Comparison of ENCODE assay signal across 10 cellular contexts in the genomic region with DNA sequence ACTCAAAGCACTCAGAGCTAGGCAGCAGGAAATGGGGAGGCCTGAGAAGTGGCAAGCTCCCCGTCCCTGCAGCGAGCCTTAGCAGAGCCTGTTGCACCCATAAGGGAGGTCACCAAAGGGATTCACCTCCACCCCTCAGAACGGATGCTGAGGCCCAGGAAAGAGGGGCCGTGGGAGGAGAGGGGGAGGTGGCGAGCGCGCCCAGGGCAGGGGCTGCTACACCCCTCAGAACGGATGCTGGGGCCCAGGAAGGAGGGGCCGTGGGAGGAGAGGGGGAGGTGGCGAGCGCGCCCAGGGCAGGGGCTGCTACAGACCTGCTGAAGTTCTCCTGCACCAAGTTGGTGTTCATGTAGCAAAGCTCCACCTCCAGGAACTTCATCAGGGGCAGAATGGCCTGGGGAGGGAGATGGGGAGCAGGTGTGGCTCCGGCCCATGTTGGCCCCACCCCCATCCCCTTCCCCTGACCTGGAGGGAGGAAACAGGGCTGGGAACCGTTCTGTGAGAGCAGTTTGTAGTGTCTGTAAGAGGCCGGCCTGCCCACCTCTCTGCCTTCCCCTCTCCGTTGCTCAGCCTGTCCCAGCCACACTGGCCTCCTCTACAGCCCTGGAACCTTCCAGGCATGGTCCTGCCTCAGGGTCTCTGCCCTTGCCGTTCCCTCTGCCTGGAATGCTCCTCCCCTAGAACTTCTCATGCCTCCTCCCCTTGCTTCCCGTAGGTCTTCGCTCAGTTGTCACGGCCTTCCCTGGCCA. TPM values are rescaled to one million over a fixed set of nuclear protein-coding genes. Genes with fewer than 3 reads are reported as not detected.
A peak's percentile ranks its signal among the peaks of the same experiment; 100 is the strongest.
DNase-seq lines count a peak whose midpoint lies in the region; ATAC-seq and TF ChIP-seq lines count a peak whose summit lies in the region.
"Had no signal": no experiment of that assay in that cellular context is flagged by ENCODE, and none has a peak within 500 bp of the region (broad histone marks: within the 10 kb centered on the region; RNA-seq: fewer than 3 reads in every experiment).

No MANE protein-coding gene starts in this region.

- H3K4me3 Mint-ChIP-seq in activated T-helper 17 cell treated with anti-CD3 and anti-CD28 coated beads, Interleukin-2, amount 50 U/mL, for 72 hours = peak overlapping the region; percentile 85
- H3K4me3 Mint-ChIP-seq in type B pancreatic cell = peak overlapping the region; percentile 39

- H3K9ac ChIP-seq in iPS-20b (ENCODE audit: low read depth, low read length) = peak overlapping the region; percentile 66

- no peaks in the 10 kb centered on the region for H3K9me3 ChIP-seq in iPS-20b (ENCODE audit: insufficient read depth, low read depth, low read length)

- peaks cover 78% of the 10 kb centered on the region for H3K36me3 Mint-ChIP-seq in activated T-helper 17 cell treated with anti-CD3 and anti-CD28 coated beads, Interleukin-2, amount 50 U/mL, for 72 hours (ENCODE audit: low read depth)
- no peaks in the 10 kb centered on the region for H3K36me3 Mint-ChIP-seq in type B pancreatic cell

- peak overlapping the region; percentile 60; the same call in 1 of the 2 replicates for H3K4me3 ChIP-seq in iPS-20b (ENCODE audit: low read length)

- H3K4me1 ChIP-seq in iPS-20b (ENCODE audit: insufficient read depth, low read length) = peaks cover 28% of the 10 kb centered on the region; the same call in 1 of the 2 replicates

- H3K27me3 ChIP-seq in iPS-20b (ENCODE audit: insufficient read depth, low read length) = no peaks in the 10 kb centered on the region

- H3K27me3 Mint-ChIP-seq in activated T-helper 17 cell treated with anti-CD3 and anti-CD28 coated beads, Interleukin-2, amount 50 U/mL, for 72 hours = no peaks in the 10 kb centered on the region
- no peaks in the 10 kb centered on the region for H3K27me3 Mint-ChIP-seq in type B pancreatic cell

- no peak for TF ChIP-seq CTCF in type B pancreatic cell (conservative IDR thresholded peaks at IDR 0.05)

- ATAC-seq in Right ventricle myocardium inferior (peak; percentile 11), GM19467 (IDR thresholded peaks at IDR 0.05; ENCODE audit: unreplicated experiment) (no peak), HG03432 (IDR thresholded peaks at IDR 0.05; ENCODE audit: unreplicated experiment) (no peak)
- peak; percentile 39 for ATAC-seq in activated T-helper 17 cell treated with anti-CD3 and anti-CD28 coated beads, Interleukin-2, amount 50 U/mL, for 72 hours (replicated peaks)

- no peaks in the 10 kb centered on the region for H3K36me3 ChIP-seq in iPS-20b (ENCODE audit: insufficient read depth, low read depth, low read length)

- H3K9me3 Mint-ChIP-seq in activated T-helper 17 cell treated with anti-CD3 and anti-CD28 coated beads, Interleukin-2, amount 50 U/mL, for 72 hours = no peaks in the 10 kb centered on the region
- no peaks in the 10 kb centered on the region for H3K9me3 Mint-ChIP-seq in type B pancreatic cell

- H3K4me1 Mint-ChIP-seq in activated T-helper 17 cell treated with anti-CD3 and anti-CD28 coated beads, Interleukin-2, amount 50 U/mL, for 72 hours = peaks cover 19% of the 10 kb centered on the region
- peaks cover 20% of the 10 kb centered on the region for H3K4me1 Mint-ChIP-seq in type B pancreatic cell (ENCODE audit: unreplicated experiment)

- intact Hi-C loops in Right ventricle myocardium inferior (cut with DNase I) (no loop called here), cardiac septum (cut with DNase I) (no loop called here), posterior cingulate gyrus (cut with DNase I) (no loop called here)

- DNase-seq in Right ventricle myocardium inferior (ENCODE audit: missing footprints) = no peak
- DNase-seq in cardiac septum (ENCODE audit: low spot score) = no peak
- DNase-seq in type B pancreatic cell (ENCODE audit: extremely low spot score, unreplicated experiment) = no peak
- DNase-seq in posterior cingulate gyrus = no peak
- DNase-seq: DMS79 treated with DMSO at 0.1 percent for 48 hours, NCI-H2171 had no signal

- peak overlapping the region; percentile 90 for H3K27ac Mint-ChIP-seq in activated T-helper 17 cell treated with anti-CD3 and anti-CD28 coated beads, Interleukin-2, amount 50 U/mL, for 72 hours
- H3K27ac Mint-ChIP-seq in type B pancreatic cell = peak overlapping the region; percentile 82

- peak overlapping the region; percentile 70 for H3K27ac ChIP-seq in iPS-20b (ENCODE audit: low read length)

RNA-seq across cellular contexts. Expression of a gene that starts 11.4 kb away (rescaled TPM):
- total RNA-seq in Right ventricle myocardium inferior (10.7 TPM), cardiac septum (7.9 TPM), type B pancreatic cell (ENCODE audit: low replicate concordance) (7.1 and 7.4 TPM in 2 replicates)
- 100 to 1,000 TPM; 153 to 160 TPM for total RNA-seq in activated T-helper 17 cell treated with anti-CD3 and anti-CD28 coated beads, Interleukin-2, amount 50 U/mL, for 72 hours

RNA-seq across cellular contexts. Expression of a gene that starts 22.3 kb away (rescaled TPM):
- total RNA-seq in Right ventricle myocardium inferior (151 TPM), cardiac septum (129 TPM), type B pancreatic cell (ENCODE audit: low replicate concordance) (43.0 and 49.9 TPM in 2 replicates)
- total RNA-seq in activated T-helper 17 cell treated with anti-CD3 and anti-CD28 coated beads, Interleukin-2, amount 50 U/mL, for 72 hours = 100 to 1,000 TPM in 1 of 2 donors, 10 to 100 TPM in 1; 67.4 to 127 TPM

RNA-seq across cellular contexts. Expression of a gene that starts 45.6 kb away (rescaled TPM):
- total RNA-seq in Right ventricle myocardium inferior (39.4 TPM), cardiac septum (39.5 TPM), type B pancreatic cell (ENCODE audit: low replicate concordance) (1.9 and 3.1 TPM in 2 replicates)
- 10 to 100 TPM; 11.0 to 32.4 TPM for total RNA-seq in activated T-helper 17 cell treated with anti-CD3 and anti-CD28 coated beads, Interleukin-2, amount 50 U/mL, for 72 hours

RNA-seq across cellular contexts. Expression of a gene that starts 48.2 kb away (rescaled TPM):
- total RNA-seq in Right ventricle myocardium inferior (16.0 TPM), cardiac septum (16.8 TPM), type B pancreatic cell (ENCODE audit: low replicate concordance) (41.9 and 49.7 TPM in 2 replicates)
- total RNA-seq in activated T-helper 17 cell treated with anti-CD3 and anti-CD28 coated beads, Interleukin-2, amount 50 U/mL, for 72 hours = 10 to 100 TPM; 19.0 to 22.1 TPM

Comparison
In these comparisons a context has a peak if more than half of its experiments do, and no peak if none do; other contexts are left out.
1. ATAC-seq: peak in Right ventricle myocardium inferior (single experiment) and activated T-helper 17 cell treated with anti-CD3 and anti-CD28 coated beads, Interleukin-2, amount 50 U/mL, for 72 hours (single experiment); none in GM19467 (single experiment) and HG03432 (single experiment).
2. RNA of a gene that starts 11.4 kb away (total RNA-seq): 153 to 160 TPM in activated T-helper 17 cell treated with anti-CD3 and anti-CD28 coated beads, Interleukin-2, amount 50 U/mL, for 72 hours; 10.7 TPM in Right ventricle myocardium inferior (single experiment), 7.9 TPM in cardiac septum (single experiment) and 7.1 to 7.4 TPM in type B pancreatic cell; every median in the first group is over 10 times any median in the second.